ENCODE assay signal across 11 cellular contexts in genomic region chr12:102197789-102198188, GRCh38. TPM values are rescaled to one million over a fixed set of nuclear protein-coding genes. Genes with fewer than 3 reads are reported as not detected.
DNase-seq lines count a peak whose midpoint lies in the region; ATAC-seq, FAIRE-seq and TF ChIP-seq lines count a peak whose summit lies in the region.
"Had no signal": no experiment of that assay in that cellular context is flagged by ENCODE, and none has a peak within 500 bp of the region (broad histone marks: within the 10 kb centered on the region; RNA-seq: fewer than 3 reads in every experiment).

A gene with protein sequence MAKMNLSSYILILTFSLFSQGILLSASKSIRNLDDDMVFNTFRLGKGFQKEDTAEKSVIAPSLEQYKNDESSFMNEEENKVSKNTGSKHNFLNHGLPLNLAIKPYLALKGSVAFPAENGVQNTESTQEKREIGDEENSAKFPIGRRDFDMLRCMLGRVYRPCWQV (minus strand): TSS chr12:102197833. CDS start chr12:102197770, 63 bp downstream.

- H3K4me3 Mint-ChIP-seq in T-helper 2 cell treated with Interferon-gamma antibody and Interleukin-4, amounts not matched to agents 5 μg/mL and 100 μg/mL, for 36 hours = peak within 1 kb of the TSS; percentile 47

- H3K9me3 ChIP-seq in small intestine (ENCODE audit: control insufficient read depth, low read depth) (no peaks in the 10 kb centered on the region), WERI-Rb-1 (ENCODE audit: severe bottlenecking) (no peaks in the 10 kb centered on the region)

- H3K27me3 ChIP-seq in small intestine (ENCODE audit: control insufficient read depth in 2 of 2, insufficient read depth in 2 of 2, low read length in 2 of 2) (no peaks in the 10 kb centered on the region), WERI-Rb-1 (ENCODE audit: insufficient read depth, low read depth, severe bottlenecking) (no peaks in the 10 kb centered on the region)

- H3K27me3 Mint-ChIP-seq in T-helper 2 cell treated with Interferon-gamma antibody and Interleukin-4, amounts not matched to agents 5 μg/mL and 100 μg/mL, for 36 hours (ENCODE audit: low read depth) = no peaks in the 10 kb centered on the region

- ATAC-seq in GM19025 (IDR thresholded peaks at IDR 0.05; ENCODE audit: low read depth, unreplicated experiment) (peak; percentile 46), HG02759 (IDR thresholded peaks at IDR 0.05; ENCODE audit: unreplicated experiment) (peak; percentile 65)

- H3K9me3 Mint-ChIP-seq in T-helper 2 cell treated with Interferon-gamma antibody and Interleukin-4, amounts not matched to agents 5 μg/mL and 100 μg/mL, for 36 hours = peaks cover 9% of the 10 kb centered on the region

- no peak within 1 kb of the TSS for H3K27ac ChIP-seq in small intestine (ENCODE audit: low read depth in 1 of 2, low read length in 1 of 2)
- H3K27ac ChIP-seq in WERI-Rb-1 = no peak within 1 kb of the TSS

- WGBS in small intestine, 3 donors = 52 to 70% (median 61%) methylated on average over 1 of the region's 1 CpG

- no peak for TF ChIP-seq CTCF in WERI-Rb-1 (IDR thresholded peaks at IDR 0.05; ENCODE audit: low read depth, low read length)

- peaks cover 28% of the 10 kb centered on the region for H3K36me3 Mint-ChIP-seq in T-helper 2 cell treated with Interferon-gamma antibody and Interleukin-4, amounts not matched to agents 5 μg/mL and 100 μg/mL, for 36 hours (ENCODE audit: low read depth)

- H3K27ac Mint-ChIP-seq in T-helper 2 cell treated with Interferon-gamma antibody and Interleukin-4, amounts not matched to agents 5 μg/mL and 100 μg/mL, for 36 hours = peak within 1 kb of the TSS; percentile 63

- DNase-seq in T-helper 2 cell treated with Interferon-gamma antibody and Interleukin-4, amounts not matched to agents 5 μg/mL and 100 μg/mL, for 36 hours (ENCODE audit: low spot score) = no peak
- DNase-seq in renal cortical epithelial cell (ENCODE audit: low read depth) = peak; percentile 78
- no peak for DNase-seq in small intestine
- DNase-seq in NCI-H1436 treated with DMSO at 0.1 percent for 48 hours (lab: John Stamatoyannopoulos, UW) = no peak
- DNase-seq in WERI-Rb-1 = no peak
- DNase-seq in pons (ENCODE audit: low spot score) = no peak
- DNase-seq: NCI-H1417 had no signal

- H3K4me1 ChIP-seq in small intestine (ENCODE audit: control insufficient read depth in 2 of 2, insufficient read depth in 1 of 2, low read depth in 1 of 2, low read length in 1 of 2) = no peaks in the 10 kb centered on the region

- FAIRE-seq in small intestine (lab: Jason Lieb, UNC) = no peak

- H3K36me3 ChIP-seq in small intestine (ENCODE audit: control insufficient read depth in 2 of 2, insufficient read depth in 2 of 2, low read length in 2 of 2) (no peaks in the 10 kb centered on the region), WERI-Rb-1 (no peaks in the 10 kb centered on the region; the same call in 1 of the 2 replicates)

- H3K4me1 Mint-ChIP-seq in T-helper 2 cell treated with Interferon-gamma antibody and Interleukin-4, amounts not matched to agents 5 μg/mL and 100 μg/mL, for 36 hours (ENCODE audit: low read depth) = peaks cover 29% of the 10 kb centered on the region

- no peak within 1 kb of the TSS for H3K4me3 ChIP-seq in small intestine (ENCODE audit: low read depth in 1 of 2, low read length in 2 of 2)
- no peak within 1 kb of the TSS for H3K4me3 ChIP-seq in WERI-Rb-1 (ENCODE audit: low read depth, low read length)

RNA-seq across cellular contexts. Expression of the gene that starts here (rescaled TPM):
- total RNA-seq in renal cortical epithelial cell = not detected in 2 replicates
- not detected for polyA plus RNA-seq in small intestine
- total RNA-seq: chondrocyte, mesenteric fat pad had no signal

Comparison
In these comparisons a context has a peak if more than half of its experiments do, and no peak if none do; other contexts are left out.
1. Peak in DNase-seq in renal cortical epithelial cell; RNA of the gene not detected or under 1 TPM.